2 cellular contexts compared by ENCODE assay signal in genomic region chr9:131396626-131397025, GRCh38.
TF ChIP-seq lines count a peak whose summit lies in the region.

No MANE protein-coding gene starts in this region.

TF ChIP-seq in SK-N-SH, 30 proteins besides CTCF, POLR2A, EP300 and RAD21 (continued from another document):
- TF ChIP-seq POLR2AphosphoS5 (IDR thresholded peaks at IDR 0.05; ENCODE audit: low read depth, low read length): no peak
- no peak for TF ChIP-seq TEAD4 (IDR thresholded peaks at IDR 0.05; ENCODE audit: borderline replicate concordance, insufficient read depth)
- TF ChIP-seq ZBTB33 (IDR thresholded peaks at IDR 0.05; ENCODE audit: borderline replicate concordance, low read depth): no peak
- no peak for TF ChIP-seq NRF1 (IDR thresholded peaks at IDR 0.05; ENCODE audit: low read depth, low read length)
- TF ChIP-seq TCF12 (IDR thresholded peaks at IDR 0.05): no peak
- no peak for TF ChIP-seq TAF1 (IDR thresholded peaks at IDR 0.05; ENCODE audit: borderline replicate concordance, low read depth, low read length)
- TF ChIP-seq EZH2phosphoT487 (IDR thresholded peaks at IDR 0.05; ENCODE audit: borderline replicate concordance, low read depth): no peak
- TF ChIP-seq MXI1 (IDR thresholded peaks at IDR 0.05; ENCODE audit: low read depth, low read length): no peak
- no peak for TF ChIP-seq RFX5 (IDR thresholded peaks at IDR 0.05; ENCODE audit: low read length)
- no peak for TF ChIP-seq GABPA (IDR thresholded peaks at IDR 0.05; ENCODE audit: low read depth)

TF ChIP-seq in SK-N-SH treated with all-trans-retinoic acid at 6 μM for 48 hours, 23 proteins besides CTCF, POLR2A, EP300 and RAD21 (continued from another document):
- TF ChIP-seq CSRNP3 (CRISPR knock-in tag; IDR thresholded peaks at IDR 0.05): no peak
